In the genomic region with DNA sequence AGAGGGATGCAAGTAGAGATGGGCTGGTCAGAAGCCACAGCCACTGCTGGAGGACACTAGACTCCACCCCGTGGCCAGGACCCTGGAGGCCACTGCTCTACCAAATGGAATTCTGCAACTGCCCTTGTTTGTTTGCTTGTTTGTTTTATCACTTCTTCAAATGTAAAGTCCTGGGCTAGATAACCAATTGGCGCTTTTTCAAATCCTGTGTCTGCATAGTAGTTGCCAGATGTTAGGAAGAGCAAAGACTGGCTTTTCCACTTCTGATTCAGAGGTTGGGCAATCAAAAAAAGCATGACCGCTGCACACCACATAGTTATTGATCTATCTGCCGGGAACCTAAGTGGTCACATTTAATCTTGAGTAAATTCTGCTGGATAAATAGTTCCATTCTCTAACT, we compare ENCODE assay signal across 18 cellular contexts.
DNase-seq lines count a peak whose midpoint lies in the region; ATAC-seq and TF ChIP-seq lines count a peak whose summit lies in the region.
"Had no signal": no experiment of that assay in that cellular context is flagged by ENCODE, and none has a peak within 500 bp of the region (broad histone marks: within the 10 kb centered on the region; RNA-seq: fewer than 3 reads in every experiment).

No MANE protein-coding gene starts in this region.

- peak; percentile 65 for ATAC-seq in sciatic nerve
- ATAC-seq in stimulated activated naive CD8-positive, alpha-beta T cell treated with anti-CD3 and anti-CD28 coated beads, Interleukin-15, Interleukin-2, amounts not matched to agents 100 U/mL and 50 U/mL, for 24 hours, result no peak
- ATAC-seq: CD8-positive, alpha-beta T cell; Right ventricle myocardium inferior had no signal

- H3K9me3 ChIP-seq in left ventricle myocardium inferior (replicated peaks), result no peaks in the 10 kb centered on the region
- H3K9me3 ChIP-seq: BLaER1 had no signal

- no peak overlapping the region for H3K4me3 ChIP-seq in fibroblast of mammary gland (ENCODE audit: control insufficient read depth, low read depth, low read length)
- no peak overlapping the region for H3K4me3 ChIP-seq in left ventricle myocardium inferior
- H3K4me3 ChIP-seq: BLaER1, PC-9 had no signal

- TF ChIP-seq CTCF in fibroblast of mammary gland (conservative IDR thresholded peaks at IDR 0.05; ENCODE audit: control insufficient read depth, insufficient read depth, low read depth, low read length) (no peak), left ventricle myocardium inferior (IDR thresholded peaks at IDR 0.05; ENCODE audit: borderline replicate concordance) (no peak)

- DNase-seq in GM04504 (ENCODE audit: low read depth) (peak; percentile 16), RPMI7951 (ENCODE audit: low read depth) (peak; percentile 43), fibroblast of mammary gland (ENCODE audit: low read depth) (peak; percentile 85), sciatic nerve (ENCODE audit: low spot score) (no peak), NCI-H510A treated with DMSO at 0.1 percent for 48 hours (lab: John Stamatoyannopoulos, UW) (no peak), left ventricle myocardium inferior (no peak)
- DNase-seq in stimulated activated naive CD8-positive, alpha-beta T cell treated with anti-CD3 and anti-CD28 coated beads, Interleukin-15, Interleukin-2, amounts not matched to agents 100 U/mL and 50 U/mL, for 24 hours, result no peak
- DNase-seq: CD8-positive, alpha-beta T cell; GF-D8; Kasumi-1; NCI-H1436; NCI-H2029; NCI-H2171; NCI-H446; NCI-H774 had no signal

- intact Hi-C loops in sciatic nerve (cut with DNase I), result no loop called here
- intact Hi-C loops in left ventricle myocardium inferior (cut with micrococcal nuclease), result no loop called here

- H3K27ac ChIP-seq in left ventricle myocardium inferior (replicated peaks), result no peak overlapping the region
- H3K27ac ChIP-seq: BLaER1, PC-9 had no signal

- no peaks in the 10 kb centered on the region for H3K4me1 ChIP-seq in left ventricle myocardium inferior
- H3K4me1 ChIP-seq: BLaER1 had no signal

- no peaks in the 10 kb centered on the region for H3K36me3 ChIP-seq in left ventricle myocardium inferior
- H3K36me3 ChIP-seq: BLaER1 had no signal

- no peaks in the 10 kb centered on the region for H3K27me3 ChIP-seq in left ventricle myocardium inferior (ENCODE audit: low read depth)
- H3K27me3 ChIP-seq: BLaER1 had no signal

Comparison
In these comparisons a context has a peak if more than half of its experiments do, and no peak if none do; other contexts are left out.
1. DNase-seq: peak in GM04504 (single experiment), RPMI7951 (single experiment) and fibroblast of mammary gland (single experiment); none in sciatic nerve (single experiment), stimulated activated naive CD8-positive, alpha-beta T cell treated with anti-CD3 and anti-CD28 coated beads, Interleukin-15, Interleukin-2, amounts not matched to agents 100 U/mL and 50 U/mL, for 24 hours (single experiment), NCI-H510A treated with DMSO at 0.1 percent for 48 hours (single experiment) and left ventricle myocardium inferior (single experiment).